24 cellular contexts compared by ENCODE assay signal in genomic region chr19:4350111-4350510, GRCh38. TPM values are rescaled to one million over a fixed set of nuclear protein-coding genes. Genes with fewer than 3 reads are reported as not detected.
DNase-seq lines count a peak whose midpoint lies in the region; ATAC-seq lines count a peak whose summit lies in the region.
"Had no signal": no experiment of that assay in that cellular context is flagged by ENCODE, and none has a peak within 500 bp of the region (broad histone marks: within the 10 kb centered on the region; RNA-seq: fewer than 3 reads in every experiment).

No MANE protein-coding gene starts in this region.

- H3K27ac ChIP-seq in CD4-positive, alpha-beta memory T cell (ENCODE audit: low read depth, low read length) = no peak overlapping the region
- H3K27ac ChIP-seq: Peyer's patch had no signal

- H3K36me3 Mint-ChIP-seq in activated naive CD4-positive, alpha-beta T cell treated with anti-CD3 and anti-CD28 coated beads for 36 hours (ENCODE audit: low read depth) = peaks cover 6% of the 10 kb centered on the region
- H3K36me3 Mint-ChIP-seq in CD4-positive, alpha-beta memory T cell = peaks cover 4 to 10% of the 10 kb centered on the region in 2 donors
- peaks cover 10% of the 10 kb centered on the region for H3K36me3 Mint-ChIP-seq in effector memory CD8-positive, alpha-beta T cell (ENCODE audit: insufficient read depth)
- peaks cover 60% of the 10 kb centered on the region for H3K36me3 Mint-ChIP-seq in stimulated activated memory B cell treated with anti-CD40 and anti-IgM and Interleukin-4, amounts not matched to agents 10 μg/mL and 1 μg/mL and 100 μg/mL, for 72 hours

- no peaks in the 10 kb centered on the region for H3K27me3 ChIP-seq in CD4-positive, alpha-beta memory T cell (ENCODE audit: insufficient read depth, low read length)
- H3K27me3 ChIP-seq: BE2C, Peyer's patch had no signal

- DNase-seq in activated naive CD4-positive, alpha-beta T cell treated with anti-CD3 and anti-CD28 coated beads for 36 hours = no peak
- DNase-seq in activated naive CD4-positive, alpha-beta T cell (lab: John Stamatoyannopoulos, UW) = no peak
- DNase-seq in CD4-positive, alpha-beta memory T cell = no peak
- DNase-seq in effector memory CD8-positive, alpha-beta T cell = no peak
- DNase-seq in NCI-H524 (lab: John Stamatoyannopoulos, UW) = no peak
- no peak for DNase-seq in AG20443 (ENCODE audit: low spot score)
- DNase-seq: BE2C, COR-L47, DMS 273 treated with DMSO at 0.1 percent for 48 hours, DMS79 treated with DMSO at 0.1 percent for 48 hours, HCEC 1CT, IMR-90, MV-4-11, NCI-H1105 treated with DMSO at 0.1 percent for 48 hours, NCI-H1694, NCI-H2081, NCI-H2171, NCI-H345, NCI-H524 treated with DMSO at 0.1 percent for 48 hours, NCI-H82, Peyer's patch had no signal

- H3K9me3 ChIP-seq in CD4-positive, alpha-beta memory T cell (ENCODE audit: control insufficient read depth in 1 of 2, low read length in 2 of 2) = no peaks in the 10 kb centered on the region
- H3K9me3 ChIP-seq: BE2C, Peyer's patch had no signal

- H3K36me3 ChIP-seq in CD4-positive, alpha-beta memory T cell (ENCODE audit: insufficient read depth, low read length) = no peaks in the 10 kb centered on the region

- peak overlapping the region; percentile 31 for H3K27ac Mint-ChIP-seq in activated naive CD4-positive, alpha-beta T cell treated with anti-CD3 and anti-CD28 coated beads for 36 hours
- H3K27ac Mint-ChIP-seq in CD4-positive, alpha-beta memory T cell = peak overlapping the region in 4 of 7 donors; percentile 52 to 60 (median 56)
- H3K27ac Mint-ChIP-seq in effector memory CD8-positive, alpha-beta T cell = peak overlapping the region; percentile 57 to 72
- H3K27ac Mint-ChIP-seq in stimulated activated memory B cell treated with anti-CD40 and anti-IgM and Interleukin-4, amounts not matched to agents 10 μg/mL and 1 μg/mL and 100 μg/mL, for 72 hours = peak overlapping the region; percentile 60

- H3K27me3 Mint-ChIP-seq in activated naive CD4-positive, alpha-beta T cell treated with anti-CD3 and anti-CD28 coated beads for 36 hours (ENCODE audit: low read depth) = no peaks in the 10 kb centered on the region
- no peaks in the 10 kb centered on the region for H3K27me3 Mint-ChIP-seq in CD4-positive, alpha-beta memory T cell
- H3K27me3 Mint-ChIP-seq in effector memory CD8-positive, alpha-beta T cell = no peaks in the 10 kb centered on the region
- H3K27me3 Mint-ChIP-seq in stimulated activated memory B cell treated with anti-CD40 and anti-IgM and Interleukin-4, amounts not matched to agents 10 μg/mL and 1 μg/mL and 100 μg/mL, for 72 hours = no peaks in the 10 kb centered on the region

- ATAC-seq in effector memory CD8-positive, alpha-beta T cell (replicated peaks) = no peak
- no peak for ATAC-seq in stimulated activated memory B cell treated with anti-CD40 and anti-IgM and Interleukin-4, amounts not matched to agents 10 μg/mL and 1 μg/mL and 100 μg/mL, for 72 hours
- ATAC-seq: SK-N-SH treated with all-trans-retinoic acid at 6 μM for 48 hours had no signal

- intact Hi-C loops in activated naive CD4-positive, alpha-beta T cell treated with anti-CD3 and anti-CD28 coated beads for 36 hours (cut with micrococcal nuclease) = no loop called here
- intact Hi-C loops in CD4-positive, alpha-beta memory T cell (cut with micrococcal nuclease) = no loop called here

- H3K4me3 Mint-ChIP-seq in activated naive CD4-positive, alpha-beta T cell treated with anti-CD3 and anti-CD28 coated beads for 36 hours = no peak overlapping the region
- no peak overlapping the region for H3K4me3 Mint-ChIP-seq in CD4-positive, alpha-beta memory T cell
- no peak overlapping the region for H3K4me3 Mint-ChIP-seq in effector memory CD8-positive, alpha-beta T cell
- no peak overlapping the region for H3K4me3 Mint-ChIP-seq in stimulated activated memory B cell treated with anti-CD40 and anti-IgM and Interleukin-4, amounts not matched to agents 10 μg/mL and 1 μg/mL and 100 μg/mL, for 72 hours

- POLR2A ChIA-PET in CD4-positive, alpha-beta memory T cell (lab: Charles Lee; ENCODE audit: partially characterized antibody) = no interaction called here

- H3K9me3 Mint-ChIP-seq in activated naive CD4-positive, alpha-beta T cell treated with anti-CD3 and anti-CD28 coated beads for 36 hours = no peaks in the 10 kb centered on the region
- no peaks in the 10 kb centered on the region for H3K9me3 Mint-ChIP-seq in CD4-positive, alpha-beta memory T cell
- H3K9me3 Mint-ChIP-seq in effector memory CD8-positive, alpha-beta T cell = no peaks in the 10 kb centered on the region
- no peaks in the 10 kb centered on the region for H3K9me3 Mint-ChIP-seq in stimulated activated memory B cell treated with anti-CD40 and anti-IgM and Interleukin-4, amounts not matched to agents 10 μg/mL and 1 μg/mL and 100 μg/mL, for 72 hours

- H3K4me3 ChIP-seq in CD4-positive, alpha-beta memory T cell (ENCODE audit: low read length in 2 of 2) = no peak overlapping the region
- H3K4me3 ChIP-seq: Peyer's patch had no signal

- H3K4me1 Mint-ChIP-seq in activated naive CD4-positive, alpha-beta T cell treated with anti-CD3 and anti-CD28 coated beads for 36 hours (ENCODE audit: low read depth) = peaks cover 5% of the 10 kb centered on the region
- H3K4me1 Mint-ChIP-seq in CD4-positive, alpha-beta memory T cell = peaks cover 3 to 7% (median 5%) of the 10 kb centered on the region in 4 donors
- H3K4me1 Mint-ChIP-seq in effector memory CD8-positive, alpha-beta T cell (ENCODE audit: low read depth in 2 of 2) = peaks cover 7 to 11% of the 10 kb centered on the region in 2 donors
- peaks cover 16% of the 10 kb centered on the region for H3K4me1 Mint-ChIP-seq in stimulated activated memory B cell treated with anti-CD40 and anti-IgM and Interleukin-4, amounts not matched to agents 10 μg/mL and 1 μg/mL and 100 μg/mL, for 72 hours

- no peaks in the 10 kb centered on the region for H3K4me1 ChIP-seq in CD4-positive, alpha-beta memory T cell (ENCODE audit: insufficient read depth, low read length)
- H3K4me1 ChIP-seq: BE2C had no signal

- CTCF ChIA-PET in activated naive CD4-positive, alpha-beta T cell treated with anti-CD3 and anti-CD28 coated beads for 36 hours (lab: Charles Lee) = interaction anchor here (1.4 kb wide), 1 partner anchor 30 kb away, joined by 4 read pairs; no protein-coding TSS in a partner anchor
- CTCF ChIA-PET in CD4-positive, alpha-beta memory T cell (lab: Charles Lee; ENCODE audit: partially characterized antibody) = no interaction called here

RNA-seq across cellular contexts. Expression of gene MPND, which starts 6.7 kb away (rescaled TPM):
- total RNA-seq in activated naive CD4-positive, alpha-beta T cell treated with anti-CD3 and anti-CD28 coated beads for 36 hours = 10 to 100 TPM; 16.3 to 18.6 TPM
- 10 to 100 TPM; 24.7 to 27.0 TPM for total RNA-seq in CD4-positive, alpha-beta memory T cell
- polyA plus RNA-seq in CD4-positive, alpha-beta memory T cell = 1 to 10 TPM; 3.5 to 9.2 TPM

RNA-seq across cellular contexts. Expression of gene STAP2, which starts 11.5 kb away (rescaled TPM):
- 10 to 100 TPM in 1 of 2 experiments, 1 to 10 TPM in 1; 8.1 to 10.7 TPM for total RNA-seq in activated naive CD4-positive, alpha-beta T cell treated with anti-CD3 and anti-CD28 coated beads for 36 hours
- 1 to 10 TPM in 1 of 2 experiments, under 1 TPM in 1; 0.86 to 2.4 TPM for total RNA-seq in CD4-positive, alpha-beta memory T cell
- 1 to 10 TPM; 2.1 to 2.6 TPM for polyA plus RNA-seq in CD4-positive, alpha-beta memory T cell

RNA-seq across cellular contexts. Expression of gene FSD1, which starts 45.7 kb away (rescaled TPM):
- 10 to 100 TPM; 12.3 to 17.5 TPM for total RNA-seq in activated naive CD4-positive, alpha-beta T cell treated with anti-CD3 and anti-CD28 coated beads for 36 hours
- 1 to 10 TPM in 1 of 2 experiments, under 1 TPM in 1; 0.73 to 1.4 TPM for total RNA-seq in CD4-positive, alpha-beta memory T cell
- polyA plus RNA-seq in CD4-positive, alpha-beta memory T cell = 1 to 10 TPM in 1 of 2 donors, under 1 TPM in 1; 0.61 to 2.4 TPM

RNA-seq across cellular contexts. Expression of gene TMIGD2, which starts 47.9 kb away (rescaled TPM):
- total RNA-seq in activated naive CD4-positive, alpha-beta T cell treated with anti-CD3 and anti-CD28 coated beads for 36 hours = 10 to 100 TPM; 19.9 to 21.2 TPM
- 1 to 10 TPM; 6.9 to 9.3 TPM for total RNA-seq in CD4-positive, alpha-beta memory T cell
- 10 to 100 TPM; 22.9 to 23.7 TPM for polyA plus RNA-seq in CD4-positive, alpha-beta memory T cell
- total RNA-seq: A172, IMR-90 had no signal
- polyA plus RNA-seq: IMR-90 had no signal

RNA-seq across cellular contexts. Expression of gene SH3GL1, which starts 50.2 kb away (rescaled TPM):
- total RNA-seq in activated naive CD4-positive, alpha-beta T cell treated with anti-CD3 and anti-CD28 coated beads for 36 hours = 10 to 100 TPM; 31.7 to 32.1 TPM
- 10 to 100 TPM; 40.1 to 45.6 TPM for total RNA-seq in CD4-positive, alpha-beta memory T cell
- 10 to 100 TPM; 19.7 to 28.2 TPM for polyA plus RNA-seq in CD4-positive, alpha-beta memory T cell

Comparison
In these comparisons a context has a peak if more than half of its experiments do, and no peak if none do; other contexts are left out.
1. RNA of gene FSD1, which starts 45.7 kb away (total RNA-seq): 12.3 to 17.5 TPM in activated naive CD4-positive, alpha-beta T cell treated with anti-CD3 and anti-CD28 coated beads for 36 hours; 0.73 to 1.4 TPM in CD4-positive, alpha-beta memory T cell; every median in the first group is over 4 times any median in the second.
2. Peak in every context shown above with its lines, with median percentiles within 50 percentile points of each other: H3K27ac Mint-ChIP-seq.